Comparison of ENCODE assay signal across 20 cellular contexts in the genomic region with DNA sequence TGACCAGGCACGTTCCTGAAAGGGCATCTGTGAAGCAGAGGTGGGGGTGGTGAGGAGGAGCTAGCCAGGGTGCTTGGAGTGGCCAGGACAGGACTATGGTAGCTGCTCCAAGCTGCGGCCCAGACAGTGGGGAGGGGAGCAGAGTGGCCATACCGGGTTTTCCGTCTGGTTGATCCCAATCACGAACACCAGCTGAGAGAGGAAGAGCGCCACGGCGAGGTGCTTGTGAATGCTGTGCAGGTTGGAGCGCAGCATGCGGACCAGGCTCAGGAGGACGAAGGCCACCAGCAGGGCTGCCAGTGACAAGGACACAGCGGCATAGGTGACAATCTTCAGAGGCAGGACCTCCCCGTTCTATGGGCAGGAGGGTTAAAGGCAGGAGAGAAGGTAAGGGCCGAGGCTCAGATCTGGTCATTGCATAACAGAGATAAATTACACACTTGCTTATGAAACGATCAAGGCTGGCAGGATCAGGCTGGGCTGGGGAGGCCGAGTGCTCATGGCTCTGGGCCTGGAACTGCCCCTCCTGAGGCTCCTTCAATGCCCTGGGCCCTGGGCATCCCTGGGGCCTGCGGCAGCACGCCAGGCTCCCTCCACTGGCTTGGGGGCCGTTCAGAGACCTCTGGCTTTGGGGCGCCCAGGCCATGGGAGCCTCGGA. TPM values are rescaled to one million over a fixed set of nuclear protein-coding genes. Genes with fewer than 3 reads are reported as not detected.
DNase-seq lines count a peak whose midpoint lies in the region; ATAC-seq and TF ChIP-seq lines count a peak whose summit lies in the region.
"Had no signal": no experiment of that assay in that cellular context is flagged by ENCODE, and none has a peak within 500 bp of the region (broad histone marks: within the 10 kb centered on the region; RNA-seq: fewer than 3 reads in every experiment).

No MANE protein-coding gene starts in this region.

- no peak for ATAC-seq in HG03280 (IDR thresholded peaks at IDR 0.05; ENCODE audit: unreplicated experiment)
- ATAC-seq: activated CD4-positive, CD25-positive, alpha-beta regulatory T cell treated with anti-CD3 and anti-CD28 coated beads, Interleukin-2, amount 50 U/mL, for 24 hours; GM12878; natural killer cell had no signal

- peaks cover 51% of the 10 kb centered on the region for H3K4me1 Mint-ChIP-seq in Caco-2 (ENCODE audit: low read depth, unreplicated experiment)

- peaks cover 23% of the 10 kb centered on the region for H3K9me3 Mint-ChIP-seq in Caco-2 (ENCODE audit: unreplicated experiment)

- no peaks in the 10 kb centered on the region for H3K27me3 Mint-ChIP-seq in Caco-2 (ENCODE audit: insufficient read depth, unreplicated experiment)

- TF ChIP-seq CTCF in Caco-2 (IDR thresholded peaks at IDR 0.05; ENCODE audit: insufficient read depth in 1 of 2, low read depth in 1 of 2, low read length in 1 of 2, severe bottlenecking in 1 of 2, unreplicated experiment in 1 of 2), result no peak
- TF ChIP-seq CTCF in adrenal gland (IDR thresholded peaks at IDR 0.05), result no peak
- no peak for TF ChIP-seq CTCF in liver (IDR thresholded peaks at IDR 0.05; ENCODE audit: low read depth, low read length, missing input control)
- no peak for TF ChIP-seq CTCF in prostate gland (IDR thresholded peaks at IDR 0.05)

- POLR2A ChIA-PET in Caco-2 (lab: Charles Lee), result interaction anchor here (0.6 kb wide), 1 partner anchor 139 kb away, joined by 3 read pairs; no protein-coding TSS in a partner anchor

- BruUV-seq in Caco-2 (replicated peaks; lab: Mats Ljungman, UMichigan), result TSS peak; percentile 36

- H3K9me3 ChIP-seq in Caco-2, result peaks cover 13% of the 10 kb centered on the region
- peaks cover 0 to 7% (median 0%) of the 10 kb centered on the region in 3 donors for H3K9me3 ChIP-seq in adrenal gland (replicated peaks in 1 of 3)
- H3K9me3 ChIP-seq in liver (ENCODE audit: control insufficient read depth in 4 of 4, low read length in 3 of 4), result no peaks in the 10 kb centered on the region
- no peaks in the 10 kb centered on the region for H3K9me3 ChIP-seq in prostate gland

- no peaks in the 10 kb centered on the region for H3K27me3 ChIP-seq in Caco-2 (replicated peaks; ENCODE audit: control insufficient read depth, insufficient read depth, low read length)
- no peaks in the 10 kb centered on the region for H3K27me3 ChIP-seq in adrenal gland
- no peaks in the 10 kb centered on the region for H3K27me3 ChIP-seq in liver (ENCODE audit: control insufficient read depth in 4 of 4, insufficient read depth in 4 of 4, low read length in 3 of 4)
- no peaks in the 10 kb centered on the region for H3K27me3 ChIP-seq in prostate gland (replicated peaks; ENCODE audit: insufficient read depth)

- 0 out of 2 replicates have a peak, but pooled peaks cover 2% of the 10 kb centered on the region for H3K36me3 ChIP-seq in Caco-2 (ENCODE audit: control insufficient read depth, insufficient read depth, low read length)
- no peaks in the 10 kb centered on the region for H3K36me3 ChIP-seq in adrenal gland (replicated peaks in 1 of 2)
- no peaks in the 10 kb centered on the region for H3K36me3 ChIP-seq in liver (ENCODE audit: control insufficient read depth in 4 of 4, insufficient read depth in 3 of 4, low read depth in 1 of 4, low read length in 3 of 4)
- H3K36me3 ChIP-seq in prostate gland, result no peaks in the 10 kb centered on the region

- peak overlapping the region; percentile 76 for H3K4me3 Mint-ChIP-seq in Caco-2 (ENCODE audit: unreplicated experiment)
- H3K4me3 Mint-ChIP-seq: natural killer cell had no signal

- H3K27ac ChIP-seq in adrenal gland, result peak overlapping the region; percentile 52 to 94 (median 82)
- peak overlapping the region; percentile 87 to 96 for H3K27ac ChIP-seq in liver (ENCODE audit: low read depth in 1 of 2, low read length in 2 of 2)
- H3K27ac ChIP-seq in prostate gland, result peak overlapping the region; percentile 46 to 61

- TF ChIP-seq POLR2A in adrenal gland (IDR thresholded peaks at IDR 0.05), result no peak
- no peak for TF ChIP-seq POLR2A in prostate gland (IDR thresholded peaks at IDR 0.05)

- WGBS in adrenal gland, 4 donors, result 67 to 75% (median 70%) methylated on average over 15 to 21 of the region's 21 CpGs
- WGBS in liver, result 47% methylated on average over 21 of the region's 21 CpGs
- WGBS in prostate gland, result 83% methylated on average over 21 of the region's 21 CpGs

- no peak for TF ChIP-seq RAD21 in liver (IDR thresholded peaks at IDR 0.05)

- H3K4me1 ChIP-seq in Caco-2 (peaks cover 40% of the 10 kb centered on the region), adrenal gland (replicated peaks in 1 of 2) (peaks cover 6 to 13% of the 10 kb centered on the region in 2 donors), liver (ENCODE audit: control insufficient read depth in 4 of 4, insufficient read depth in 4 of 4, low read length in 3 of 4) (peaks cover 23 to 65% (median 47%) of the 10 kb centered on the region in 4 donors), prostate gland (replicated peaks) (peaks cover 21% of the 10 kb centered on the region)

- CTCF ChIA-PET in Caco-2 (lab: Charles Lee), result interaction anchor here (1.8 to 2.1 kb wide), 2 partner anchors 9 to 165 kb away, joined by 4 to 17 read pairs; no protein-coding TSS in a partner anchor

- H3K4me3 ChIP-seq in Caco-2 (ENCODE audit: low read depth, low read length) (no peak overlapping the region), adrenal gland (no peak overlapping the region), liver (ENCODE audit: low read depth in 1 of 3, low read length in 3 of 3) (no peak overlapping the region), prostate gland (no peak overlapping the region)
- H3K4me3 ChIP-seq: GM12878 had no signal

- no peak for DNase-seq in Caco-2
- DNase-seq in adrenal gland, result peak in 6 of 7 donors; percentile 46 to 75 (median 67)
- DNase-seq in prostate gland (ENCODE audit: low spot score), result no peak
- DNase-seq in ecto neural progenitor cell (ENCODE audit: low spot score), result no peak
- no peak for DNase-seq in hepatic stellate cell (ENCODE audit: low spot score)
- no peak for DNase-seq in SHP77 (lab: John Stamatoyannopoulos, UW)
- DNase-seq: activated CD8-positive, alpha-beta memory T cell treated with anti-CD3 and anti-CD28 coated beads, Interleukin-2, amount 50 U/mL, for 48 hours; activated naive CD4-positive, alpha-beta T cell treated with Interleukin-2 at 50 U/mL for 16 hours; dermis blood vessel endothelial cell; HCEC 1CT; natural killer cell; NCI-H2171 treated with DMSO at 0.1 percent for 48 hours; NK-92 treated with Interleukin-12 subunit alpha and Interleukin-12 subunit beta, amount 100 ng/mL, for 24 hours; SHP77 treated with DMSO at 0.1 percent for 48 hours; stimulated activated CD4-positive, alpha-beta T cell treated with anti-CD3 and anti-CD28 coated beads, Interleukin-4, amount 100 ng/mL, for 4 hours; T-helper 2 cell had no signal

- peak overlapping the region; percentile 14 to 54 for H3K9ac ChIP-seq in liver (ENCODE audit: low read depth in 1 of 2, low read length in 2 of 2)

- peaks cover 65% of the 10 kb centered on the region for H3K36me3 Mint-ChIP-seq in Caco-2 (ENCODE audit: insufficient read depth, unreplicated experiment)
- H3K36me3 Mint-ChIP-seq: natural killer cell had no signal

- peak overlapping the region; percentile 99 for H3K27ac Mint-ChIP-seq in Caco-2 (ENCODE audit: unreplicated experiment)
- H3K27ac Mint-ChIP-seq: natural killer cell had no signal

- intact Hi-C loops in Caco-2 (cut with micrococcal nuclease; ENCODE audit: unreplicated experiment) (loop anchor here (1.0 to 5.0 kb wide), 2 partner anchors 55 to 151 kb away; no protein-coding TSS in a partner anchor), adrenal gland (cut with DNase I) (no loop called here), prostate gland (cut with DNase I) (no loop called here)

TF ChIP-seq in liver, 16 proteins besides CTCF, POLR2A, EP300 and RAD21:
- TF ChIP-seq FOXA2 (IDR thresholded peaks at IDR 0.05), result no peak

RNA-seq across cellular contexts. Expression of gene TRMU, which starts 41.5 kb away (rescaled TPM):
- 73.9 and 78.4 TPM in 2 replicates for total RNA-seq in Caco-2 (2022)
- total RNA-seq in adrenal gland, result 10 to 100 TPM; 20.2 to 48.0 (median 34.3) TPM
- polyA plus RNA-seq in adrenal gland, result 100 to 1,000 TPM in 1 of 3 donors, 10 to 100 TPM in 2; 26.6 to 107 (median 56.6) TPM
- 10 to 100 TPM; 14.3 to 34.4 TPM for total RNA-seq in liver
- polyA plus RNA-seq in liver, result 10 to 100 TPM; 18.1 to 19.2 TPM
- total RNA-seq in prostate gland, result 10 to 100 TPM; 35.1 to 52.9 TPM

Comparison
In these comparisons a context has a peak if more than half of its experiments do, and no peak if none do; other contexts are left out.
1. DNase-seq: peak in adrenal gland (6 of 7); none in Caco-2 (0 of 2), prostate gland (single experiment), ecto neural progenitor cell (single experiment), hepatic stellate cell (single experiment) and SHP77 (0 of 2).
2. Peak in every context shown above with its lines, with median percentiles within 50 percentile points of each other: H3K27ac ChIP-seq.